Comparison of ENCODE assay signal across 38 cellular contexts in genomic region chr10:5259132-5259951, GRCh38.
"Had no signal": no experiment of that assay in that cellular context is flagged by ENCODE, and none has a peak within 500 bp of the region (broad histone marks: within the 10 kb centered on the region; RNA-seq: fewer than 3 reads in every experiment).

No MANE protein-coding gene starts in this region.

- H3K4me3 Mint-ChIP-seq: activated CD4-positive, alpha-beta memory T cell treated with anti-CD3 and anti-CD28 coated beads, Interleukin-2, amount 10 ng/mL, durations not matched to agents 7 days and 5 days; activated CD4-positive, alpha-beta T cell treated with anti-CD3 and anti-CD28 coated beads for 36 hours; activated CD4-positive, alpha-beta T cell treated with anti-CD3 and anti-CD28 coated beads, Interleukin-2, amount 10 ng/mL, durations not matched to agents 7 days and 5 days; activated CD8-positive, alpha-beta memory T cell treated with anti-CD3 and anti-CD28 coated beads, Interleukin-2, amount 10 ng/mL, durations not matched to agents 7 days and 5 days; activated CD8-positive, alpha-beta T cell treated with anti-CD3 and anti-CD28 coated beads, Interleukin-2, amount 10 ng/mL, durations not matched to agents 7 days and 5 days; activated naive CD4-positive, alpha-beta T cell treated with anti-CD3 and anti-CD28 coated beads, Interleukin-2, amount 10 ng/mL, durations not matched to agents 7 days and 5 days; activated naive CD4-positive, alpha-beta T cell treated with anti-CD3 and anti-CD28 coated beads, Interleukin-2, amount 50 U/mL, for 24 hours; activated naive CD8-positive, alpha-beta T cell; activated naive CD8-positive, alpha-beta T cell treated with anti-CD3 and anti-CD28 coated beads, Interleukin-2, amount 10 ng/mL, durations not matched to agents 7 days and 5 days; activated naive CD8-positive, alpha-beta T cell treated with anti-CD3 and anti-CD28 coated beads, Interleukin-2, amount 50 U/mL, for 24 hours; activated T-cell treated with anti-CD3 and anti-CD28 coated beads, Interleukin-2, amount 50 U/mL, for 24 hours; brain; central memory CD8-positive, alpha-beta T cell; T-helper 1 cell treated with Interleukin-12 subunit alpha and Interleukin-12 subunit beta and Interleukin-4 antibody, amounts not matched to agents 30 μg/mL and 1 μg/mL, for 36 hours; T-helper 2 cell treated with Interferon-gamma antibody and Interleukin-4, amounts not matched to agents 5 μg/mL and 100 μg/mL, for 36 hours had no signal

- H3K9me3 Mint-ChIP-seq: activated naive CD4-positive, alpha-beta T cell treated with anti-CD3 and anti-CD28 coated beads, Interleukin-2, amount 50 U/mL, for 24 hours; activated naive CD8-positive, alpha-beta T cell treated with anti-CD3 and anti-CD28 coated beads, Interleukin-2, amount 50 U/mL, for 24 hours; activated T-cell treated with anti-CD3 and anti-CD28 coated beads, Interleukin-2, amount 50 U/mL, for 24 hours; central memory CD8-positive, alpha-beta T cell had no signal

- DNase-seq: activated CD4-positive, alpha-beta memory T cell treated with anti-CD3 and anti-CD28 coated beads, Interleukin-2, amount 10 ng/mL, durations not matched to agents 7 days and 5 days; activated CD4-positive, alpha-beta T cell treated with anti-CD3 and anti-CD28 coated beads for 1 hour; activated CD4-positive, alpha-beta T cell treated with anti-CD3 and anti-CD28 coated beads for 36 hours; activated CD4-positive, alpha-beta T cell treated with anti-CD3 and anti-CD28 coated beads for 48 hours; activated CD4-positive, alpha-beta T cell treated with anti-CD3 and anti-CD28 coated beads, Interleukin-2, amount 10 ng/mL, durations not matched to agents 7 days and 5 days; activated CD4-positive, alpha-beta T cell treated with anti-CD3 and anti-CD28 coated beads, Interleukin-2, amount 50 U/mL, for 48 hours; activated CD4-positive, CD25-positive, alpha-beta regulatory T cell; activated CD8-positive, alpha-beta memory T cell treated with anti-CD3 and anti-CD28 coated beads for 24 hours; activated CD8-positive, alpha-beta memory T cell treated with anti-CD3 and anti-CD28 coated beads, Interleukin-2, amount 10 ng/mL, durations not matched to agents 7 days and 5 days; activated CD8-positive, alpha-beta memory T cell treated with anti-CD3 and anti-CD28 coated beads, Interleukin-2, amount 50 U/mL, for 48 hours; activated CD8-positive, alpha-beta T cell treated with anti-CD3 and anti-CD28 coated beads, Interleukin-2, amount 10 ng/mL, durations not matched to agents 7 days and 5 days; activated effector memory CD4-positive, alpha-beta T cell treated with Interleukin-2 at 50 U/mL for 16 hours; activated gamma-delta T cell; activated naive CD4-positive, alpha-beta T cell treated with anti-CD3 and anti-CD28 coated beads, Interleukin-2, amount 10 ng/mL, durations not matched to agents 7 days and 5 days; activated naive CD4-positive, alpha-beta T cell treated with Interleukin-2 at 50 U/mL for 16 hours; activated naive CD8-positive, alpha-beta T cell treated with anti-CD3 and anti-CD28 coated beads, Interleukin-2, amount 10 ng/mL, durations not matched to agents 7 days and 5 days; activated naive CD8-positive, alpha-beta T cell treated with anti-CD3 and anti-CD28 coated beads, Interleukin-2, amount 50 U/mL, for 24 hours; activated T-cell treated with anti-CD3 and anti-CD28 coated beads, Interleukin-2, amount 50 U/mL, for 24 hours; activated T-cell treated with anti-CD3 and anti-CD28 coated beads, Interleukin-2, amount 50 U/mL, for 48 hours; amygdala; anterior cingulate cortex; caudate nucleus; cerebellar nuclear complex; T-helper 2 cell; T-helper 9 cell had no signal

- FAIRE-seq: bronchial epithelial cell, TTC549 had no signal

- H3K4me3 ChIP-seq: ascending aorta, cardiac muscle cell had no signal

- H3K4me1 ChIP-seq: ascending aorta had no signal

- ATAC-seq: activated CD4-positive, alpha-beta T cell treated with anti-CD3 and anti-CD28 coated beads for 36 hours; activated CD4-positive, CD25-positive, alpha-beta regulatory T cell treated with anti-CD3 and anti-CD28 coated beads, Interleukin-2, amount 50 U/mL, for 24 hours; activated CD8-positive, alpha-beta memory T cell treated with anti-CD3 and anti-CD28 coated beads, Interleukin-2, amount 10 ng/mL, durations not matched to agents 7 days and 5 days; activated CD8-positive, alpha-beta T cell treated with anti-CD3 and anti-CD28 coated beads, Interleukin-2, amount 10 ng/mL, durations not matched to agents 7 days and 5 days; activated naive CD8-positive, alpha-beta T cell treated with anti-CD3 and anti-CD28 coated beads, Interleukin-2, amount 50 U/mL, for 24 hours had no signal

- H3K36me3 ChIP-seq: ascending aorta, cardiac muscle cell had no signal

- H3K4me1 Mint-ChIP-seq: activated CD4-positive, alpha-beta memory T cell treated with anti-CD3 and anti-CD28 coated beads, Interleukin-2, amount 10 ng/mL, durations not matched to agents 7 days and 5 days; activated CD4-positive, alpha-beta T cell treated with anti-CD3 and anti-CD28 coated beads for 36 hours; activated CD4-positive, alpha-beta T cell treated with anti-CD3 and anti-CD28 coated beads, Interleukin-2, amount 10 ng/mL, durations not matched to agents 7 days and 5 days; activated CD8-positive, alpha-beta memory T cell treated with anti-CD3 and anti-CD28 coated beads, Interleukin-2, amount 10 ng/mL, durations not matched to agents 7 days and 5 days; activated naive CD4-positive, alpha-beta T cell treated with anti-CD3 and anti-CD28 coated beads, Interleukin-2, amount 10 ng/mL, durations not matched to agents 7 days and 5 days; activated naive CD4-positive, alpha-beta T cell treated with anti-CD3 and anti-CD28 coated beads, Interleukin-2, amount 50 U/mL, for 24 hours; activated naive CD8-positive, alpha-beta T cell treated with anti-CD3 and anti-CD28 coated beads, Interleukin-2, amount 10 ng/mL, durations not matched to agents 7 days and 5 days; activated naive CD8-positive, alpha-beta T cell treated with anti-CD3 and anti-CD28 coated beads, Interleukin-2, amount 50 U/mL, for 24 hours; brain; central memory CD8-positive, alpha-beta T cell had no signal

- H3K9me3 ChIP-seq: ascending aorta had no signal

- H3K36me3 Mint-ChIP-seq: activated CD8-positive, alpha-beta memory T cell treated with anti-CD3 and anti-CD28 coated beads, Interleukin-2, amount 10 ng/mL, durations not matched to agents 7 days and 5 days; brain had no signal

- H3K27me3 Mint-ChIP-seq: activated CD4-positive, alpha-beta memory T cell treated with anti-CD3 and anti-CD28 coated beads, Interleukin-2, amount 10 ng/mL, durations not matched to agents 7 days and 5 days; activated CD8-positive, alpha-beta memory T cell treated with anti-CD3 and anti-CD28 coated beads, Interleukin-2, amount 10 ng/mL, durations not matched to agents 7 days and 5 days; activated naive CD4-positive, alpha-beta T cell treated with anti-CD3 and anti-CD28 coated beads, Interleukin-2, amount 10 ng/mL, durations not matched to agents 7 days and 5 days; activated naive CD8-positive, alpha-beta T cell; activated naive CD8-positive, alpha-beta T cell treated with anti-CD3 and anti-CD28 coated beads, Interleukin-2, amount 50 U/mL, for 24 hours; activated T-cell treated with anti-CD3 and anti-CD28 coated beads, Interleukin-2, amount 50 U/mL, for 24 hours; central memory CD8-positive, alpha-beta T cell had no signal

- H3K27ac Mint-ChIP-seq: activated CD4-positive, alpha-beta memory T cell treated with anti-CD3 and anti-CD28 coated beads, Interleukin-2, amount 10 ng/mL, durations not matched to agents 7 days and 5 days; activated CD4-positive, alpha-beta T cell treated with anti-CD3 and anti-CD28 coated beads for 36 hours; activated CD4-positive, alpha-beta T cell treated with anti-CD3 and anti-CD28 coated beads, Interleukin-2, amount 10 ng/mL, durations not matched to agents 7 days and 5 days; activated CD8-positive, alpha-beta memory T cell treated with anti-CD3 and anti-CD28 coated beads, Interleukin-2, amount 10 ng/mL, durations not matched to agents 7 days and 5 days; activated CD8-positive, alpha-beta T cell treated with anti-CD3 and anti-CD28 coated beads, Interleukin-2, amount 10 ng/mL, durations not matched to agents 7 days and 5 days; activated naive CD4-positive, alpha-beta T cell treated with anti-CD3 and anti-CD28 coated beads, Interleukin-2, amount 50 U/mL, for 24 hours; activated naive CD8-positive, alpha-beta T cell; activated naive CD8-positive, alpha-beta T cell treated with anti-CD3 and anti-CD28 coated beads, Interleukin-2, amount 10 ng/mL, durations not matched to agents 7 days and 5 days; activated naive CD8-positive, alpha-beta T cell treated with anti-CD3 and anti-CD28 coated beads, Interleukin-2, amount 50 U/mL, for 24 hours; activated T-cell treated with anti-CD3 and anti-CD28 coated beads, Interleukin-2, amount 50 U/mL, for 24 hours; activated T-helper 2 cell treated with anti-CD3 and anti-CD28 coated beads, Interferon-gamma antibody, Interleukin-2, Interleukin-4, amounts not matched to agents 10 μg/mL and 5 μg/mL and 100 μg/mL, durations not matched to agents 14 hours and 24 hours and 36 hours; brain; T-helper 1 cell treated with Interleukin-12 subunit alpha and Interleukin-12 subunit beta and Interleukin-4 antibody, amounts not matched to agents 30 μg/mL and 1 μg/mL, for 36 hours; T-helper 2 cell treated with Interferon-gamma antibody and Interleukin-4, amounts not matched to agents 5 μg/mL and 100 μg/mL, for 36 hours had no signal

- H3K27me3 ChIP-seq: ascending aorta, cardiac muscle cell had no signal

- H3K27ac ChIP-seq: ascending aorta, cardiac muscle cell, VCaP had no signal
